In the genomic region with DNA sequence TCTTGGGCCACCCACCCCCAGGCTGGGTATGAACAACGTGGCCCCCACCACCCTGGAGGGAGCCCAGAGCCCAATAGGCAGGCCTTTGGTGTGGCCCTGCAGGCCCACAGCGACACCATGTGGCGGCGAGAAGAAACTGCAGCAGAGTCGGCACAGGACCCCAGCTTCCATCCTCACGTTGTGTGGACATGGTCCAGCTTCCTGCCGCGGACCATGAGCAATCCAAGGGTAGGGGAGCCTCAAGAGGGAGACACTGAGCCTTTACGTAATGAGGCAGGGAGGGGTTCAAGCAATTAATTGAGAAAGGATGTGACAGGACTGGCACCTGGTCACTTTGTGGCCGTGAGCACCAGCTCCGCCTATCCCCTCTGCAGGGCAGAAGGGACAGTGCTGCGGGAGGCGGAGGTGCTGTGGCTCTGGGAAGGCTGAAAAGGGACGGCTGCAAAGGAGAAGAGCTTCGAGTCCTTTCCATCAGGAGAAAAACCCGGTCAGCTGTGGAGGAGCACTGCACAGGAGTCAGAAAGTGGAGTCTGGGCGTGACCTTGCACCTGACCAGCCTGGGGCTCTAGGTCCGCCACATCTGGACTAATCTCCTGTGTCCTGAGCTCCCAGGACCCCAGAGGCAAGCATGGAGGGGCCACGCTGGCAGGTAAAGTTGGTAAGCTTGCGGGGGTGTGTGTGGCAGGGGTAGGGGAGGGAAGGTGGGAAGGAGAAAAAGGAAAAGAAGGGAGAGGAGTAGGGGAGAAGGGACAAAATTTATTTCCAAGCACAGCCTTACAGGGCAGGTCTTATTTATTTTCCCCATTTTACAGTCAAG, we compare ENCODE assay signal across 9 cellular contexts. TPM values are rescaled to one million over a fixed set of nuclear protein-coding genes. Genes with fewer than 3 reads are reported as not detected.
DNase-seq lines count a peak whose midpoint lies in the region; ATAC-seq and TF ChIP-seq lines count a peak whose summit lies in the region.
"Had no signal": no experiment of that assay in that cellular context is flagged by ENCODE, and none has a peak within 500 bp of the region (broad histone marks: within the 10 kb centered on the region; RNA-seq: fewer than 3 reads in every experiment).

No MANE protein-coding gene starts in this region.

- TF ChIP-seq CTCF in progenitor cell of endocrine pancreas (IDR thresholded peaks at IDR 0.05; ENCODE audit: unreplicated experiment): peak; percentile 99

- no peaks in the 10 kb centered on the region for H3K4me1 ChIP-seq in CD4-positive, CD25-positive, alpha-beta regulatory T cell (ENCODE audit: control insufficient read depth, insufficient read depth, low read length, poor library complexity, severe bottlenecking)

- no peak overlapping the region for H3K4me3 ChIP-seq in CD4-positive, CD25-positive, alpha-beta regulatory T cell (ENCODE audit: low read depth, low read length)

- intact Hi-C loops in left cardiac atrium (cut with DNase I): loop anchor here (1.0 to 5.0 kb wide), 2 partner anchors 69 kb away; no protein-coding TSS in a partner anchor

- no peak overlapping the region for H3K27ac ChIP-seq in CD4-positive, CD25-positive, alpha-beta regulatory T cell (ENCODE audit: insufficient read depth, low read length, poor library complexity, severe bottlenecking)

- ATAC-seq in CD4-positive, CD25-positive, alpha-beta regulatory T cell (ENCODE audit: low read depth in 2 of 2): peak in 1 of 2 donors; percentile 38
- ATAC-seq in GM18517 (IDR thresholded peaks at IDR 0.05; ENCODE audit: unreplicated experiment) (peak; percentile 66), HG03103 (IDR thresholded peaks at IDR 0.05; ENCODE audit: low read depth, unreplicated experiment) (peak; percentile 63), left cardiac atrium (peak; percentile 73 to 83)
- ATAC-seq in activated naive CD8-positive, alpha-beta T cell treated with anti-CD3 and anti-CD28 coated beads, Interleukin-2, amount 50 U/mL, for 24 hours: peak; percentile 35

- no peaks in the 10 kb centered on the region for H3K36me3 ChIP-seq in CD4-positive, CD25-positive, alpha-beta regulatory T cell (ENCODE audit: control insufficient read depth, insufficient read depth, low read length)

- no peaks in the 10 kb centered on the region for H3K27me3 Mint-ChIP-seq in CD4-positive, CD25-positive, alpha-beta regulatory T cell
- peaks cover 4% of the 10 kb centered on the region for H3K27me3 Mint-ChIP-seq in activated naive CD8-positive, alpha-beta T cell treated with anti-CD3 and anti-CD28 coated beads, Interleukin-2, amount 50 U/mL, for 24 hours
- H3K27me3 Mint-ChIP-seq in progenitor cell of endocrine pancreas: no peaks in the 10 kb centered on the region

- peaks cover 0 to 2% (median 0%) of the 10 kb centered on the region in 7 donors for H3K9me3 Mint-ChIP-seq in CD4-positive, CD25-positive, alpha-beta regulatory T cell
- H3K9me3 Mint-ChIP-seq in activated naive CD8-positive, alpha-beta T cell treated with anti-CD3 and anti-CD28 coated beads, Interleukin-2, amount 50 U/mL, for 24 hours: no peaks in the 10 kb centered on the region
- no peaks in the 10 kb centered on the region for H3K9me3 Mint-ChIP-seq in progenitor cell of endocrine pancreas (ENCODE audit: low read depth)
- H3K9me3 Mint-ChIP-seq: stimulated activated naive CD8-positive, alpha-beta T cell treated with anti-CD3 and anti-CD28 coated beads, Interleukin-15, Interleukin-2, amounts not matched to agents 100 ng/mL and 50 ng/mL, for 24 hours had no signal

- no peaks in the 10 kb centered on the region for H3K27me3 ChIP-seq in CD4-positive, CD25-positive, alpha-beta regulatory T cell (ENCODE audit: control insufficient read depth, insufficient read depth, low read length)

- H3K27ac Mint-ChIP-seq in CD4-positive, CD25-positive, alpha-beta regulatory T cell: no peak overlapping the region
- no peak overlapping the region for H3K27ac Mint-ChIP-seq in activated naive CD8-positive, alpha-beta T cell treated with anti-CD3 and anti-CD28 coated beads, Interleukin-2, amount 50 U/mL, for 24 hours
- H3K27ac Mint-ChIP-seq in progenitor cell of endocrine pancreas: peak overlapping the region; percentile 74
- H3K27ac Mint-ChIP-seq: stimulated activated naive CD8-positive, alpha-beta T cell treated with anti-CD3 and anti-CD28 coated beads, Interleukin-15, Interleukin-2, amounts not matched to agents 100 ng/mL and 50 ng/mL, for 24 hours had no signal

- no peaks in the 10 kb centered on the region for H3K36me3 Mint-ChIP-seq in CD4-positive, CD25-positive, alpha-beta regulatory T cell
- no peaks in the 10 kb centered on the region for H3K36me3 Mint-ChIP-seq in activated naive CD8-positive, alpha-beta T cell treated with anti-CD3 and anti-CD28 coated beads, Interleukin-2, amount 50 U/mL, for 24 hours (ENCODE audit: low read depth)
- peaks cover 3% of the 10 kb centered on the region for H3K36me3 Mint-ChIP-seq in progenitor cell of endocrine pancreas (ENCODE audit: insufficient read depth)

- no peaks in the 10 kb centered on the region for H3K9me3 ChIP-seq in CD4-positive, CD25-positive, alpha-beta regulatory T cell (ENCODE audit: control insufficient read depth in 2 of 2, low read length in 2 of 2)

- DNase-seq in CD4-positive, CD25-positive, alpha-beta regulatory T cell: peak in 2 of 3 donors; percentile 26 to 41
- peak; percentile 42 for DNase-seq in NCI-H526 treated with DMSO at 0.1 percent for 48 hours (lab: John Stamatoyannopoulos, UW)
- peak; percentile 36 for DNase-seq in activated naive CD8-positive, alpha-beta T cell treated with anti-CD3 and anti-CD28 coated beads, Interleukin-2, amount 50 U/mL, for 24 hours
- peak; percentile 52 for DNase-seq in left cardiac atrium
- peak; percentile 49 for DNase-seq in progenitor cell of endocrine pancreas (ENCODE audit: low spot score, unreplicated experiment)
- no peak for DNase-seq in activated CD4-positive, CD25-positive, alpha-beta regulatory T cell (lab: John Stamatoyannopoulos, UW)

- H3K4me1 Mint-ChIP-seq in CD4-positive, CD25-positive, alpha-beta regulatory T cell: no peaks in the 10 kb centered on the region
- H3K4me1 Mint-ChIP-seq in activated naive CD8-positive, alpha-beta T cell treated with anti-CD3 and anti-CD28 coated beads, Interleukin-2, amount 50 U/mL, for 24 hours: no peaks in the 10 kb centered on the region
- peaks cover 22% of the 10 kb centered on the region for H3K4me1 Mint-ChIP-seq in progenitor cell of endocrine pancreas (ENCODE audit: low read depth)

- no peak overlapping the region for H3K4me3 Mint-ChIP-seq in CD4-positive, CD25-positive, alpha-beta regulatory T cell
- H3K4me3 Mint-ChIP-seq in activated naive CD8-positive, alpha-beta T cell treated with anti-CD3 and anti-CD28 coated beads, Interleukin-2, amount 50 U/mL, for 24 hours: no peak overlapping the region
- peak overlapping the region; percentile 29 for H3K4me3 Mint-ChIP-seq in progenitor cell of endocrine pancreas (ENCODE audit: low read depth)
- H3K4me3 Mint-ChIP-seq: stimulated activated naive CD8-positive, alpha-beta T cell treated with anti-CD3 and anti-CD28 coated beads, Interleukin-15, Interleukin-2, amounts not matched to agents 100 ng/mL and 50 ng/mL, for 24 hours had no signal

RNA-seq across cellular contexts. Expression of a gene that starts 44.9 kb away (rescaled TPM):
- not detected for total RNA-seq in CD4-positive, CD25-positive, alpha-beta regulatory T cell
- polyA plus RNA-seq in CD4-positive, CD25-positive, alpha-beta regulatory T cell: under 1 TPM in 1 of 4 donors, not detected in 3; 0.19 TPM
- total RNA-seq in left cardiac atrium (10 to 100 TPM in 1 of 2 donors, 1 to 10 TPM in 1; 6.1 to 16.4 TPM), progenitor cell of endocrine pancreas (17.4 and 18.9 TPM in 2 replicates)

RNA-seq across cellular contexts. Expression of a gene that starts 47.8 kb away (rescaled TPM):
- not detected for total RNA-seq in CD4-positive, CD25-positive, alpha-beta regulatory T cell
- not detected for polyA plus RNA-seq in CD4-positive, CD25-positive, alpha-beta regulatory T cell
- total RNA-seq in left cardiac atrium (under 1 TPM in 1 of 2 donors, not detected in 1; 0.32 TPM), progenitor cell of endocrine pancreas (33.1 and 34.9 TPM in 2 replicates)

Comparison
In these comparisons a context has a peak if more than half of its experiments do, and no peak if none do; other contexts are left out.
1. DNase-seq: peak in CD4-positive, CD25-positive, alpha-beta regulatory T cell (2 of 3), NCI-H526 treated with DMSO at 0.1 percent for 48 hours (single experiment), activated naive CD8-positive, alpha-beta T cell treated with anti-CD3 and anti-CD28 coated beads, Interleukin-2, amount 50 U/mL, for 24 hours (single experiment), left cardiac atrium (single experiment) and progenitor cell of endocrine pancreas (single experiment); none in activated CD4-positive, CD25-positive, alpha-beta regulatory T cell (0 of 4).
2. RNA of a gene that starts 47.8 kb away (total RNA-seq): 33.1 to 34.9 TPM in progenitor cell of endocrine pancreas; 0.32 TPM in left cardiac atrium and not detected in CD4-positive, CD25-positive, alpha-beta regulatory T cell (single experiment); every median in the first group is over 10 times any median in the second.